Comparison of ENCODE assay signal across 2 cellular contexts in the genomic region with DNA sequence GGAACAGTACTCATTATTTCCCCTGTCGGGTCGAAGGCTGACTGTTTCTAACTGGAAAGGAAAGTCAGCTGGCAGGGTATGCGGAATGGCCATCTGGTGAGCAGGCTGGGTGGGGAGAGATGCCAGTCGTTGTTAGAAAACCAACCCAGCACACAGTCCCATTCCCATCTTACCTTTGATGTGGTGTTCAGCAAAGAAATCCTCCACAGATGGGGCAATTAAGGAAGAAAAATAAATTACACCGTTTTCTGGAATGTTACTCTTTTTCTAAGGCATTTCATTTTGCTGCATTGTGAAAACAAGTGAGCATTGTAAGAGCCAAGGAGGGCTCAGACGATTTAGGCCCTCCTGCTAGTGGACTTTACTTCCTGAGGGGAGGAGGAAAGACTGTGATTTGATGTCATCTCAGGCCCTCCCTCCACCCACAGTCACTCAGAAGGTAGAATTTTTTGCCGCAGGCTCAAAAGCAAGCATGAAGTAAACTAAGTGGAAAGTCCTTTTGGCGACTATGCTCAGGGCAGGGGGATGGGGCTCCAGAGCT.
A peak's percentile ranks its signal among the peaks of the same experiment; 100 is the strongest.
TF ChIP-seq lines count a peak whose summit lies in the region.

Gene SLC16A4 (minus strand): TSS at position 335 of the 541 bp plus-strand sequence. CDS start 1,703 bp downstream, outside the sequence.

TF ChIP-seq in IMR-90, 13 proteins besides CTCF, POLR2A, EP300 and RAD21:
- TF ChIP-seq CHD1 (IDR thresholded peaks at IDR 0.05; ENCODE audit: low read depth, low read length) (no peak), BHLHE40 (IDR thresholded peaks at IDR 0.05; ENCODE audit: low read depth, low read length) (no peak), NFE2L2 (IDR thresholded peaks at IDR 0.05; ENCODE audit: low read depth, low read length) (no peak), MXI1 (IDR thresholded peaks at IDR 0.05; ENCODE audit: borderline replicate concordance, low read depth, low read length) (no peak), MAZ (IDR thresholded peaks at IDR 0.05; ENCODE audit: borderline replicate concordance, low read depth, low read length) (no peak), MAFK (IDR thresholded peaks at IDR 0.05; ENCODE audit: low read depth, low read length) (no peak), USF2 (IDR thresholded peaks at IDR 0.05; ENCODE audit: low read depth, low read length) (no peak), FOS (IDR thresholded peaks at IDR 0.05; ENCODE audit: low read depth, low read length) (no peak), RFX5 (IDR thresholded peaks at IDR 0.05; ENCODE audit: low read depth, low read length) (no peak), SMC3 (IDR thresholded peaks at IDR 0.05; ENCODE audit: low read depth, low read length) (no peak), RCOR1 (IDR thresholded peaks at IDR 0.05; ENCODE audit: insufficient replicate concordance, low read length) (no peak), CEBPB (IDR thresholded peaks at IDR 0.05; ENCODE audit: low read depth, low read length) (no peak)
- TF ChIP-seq, protein P1, sequence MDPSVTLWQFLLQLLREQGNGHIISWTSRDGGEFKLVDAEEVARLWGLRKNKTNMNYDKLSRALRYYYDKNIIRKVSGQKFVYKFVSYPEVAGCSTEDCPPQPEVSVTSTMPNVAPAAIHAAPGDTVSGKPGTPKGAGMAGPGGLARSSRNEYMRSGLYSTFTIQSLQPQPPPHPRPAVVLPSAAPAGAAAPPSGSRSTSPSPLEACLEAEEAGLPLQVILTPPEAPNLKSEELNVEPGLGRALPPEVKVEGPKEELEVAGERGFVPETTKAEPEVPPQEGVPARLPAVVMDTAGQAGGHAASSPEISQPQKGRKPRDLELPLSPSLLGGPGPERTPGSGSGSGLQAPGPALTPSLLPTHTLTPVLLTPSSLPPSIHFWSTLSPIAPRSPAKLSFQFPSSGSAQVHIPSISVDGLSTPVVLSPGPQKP (IDR thresholded peaks at IDR 0.05; ENCODE audit: borderline replicate concordance, low read depth, low read length), result no peak
TF ChIP-seq in IMR-90: peak in this region for 0.

TF ChIP-seq in HepG2, 621 proteins besides CTCF, POLR2A, EP300 and RAD21:
- TF ChIP-seq, protein P2, sequence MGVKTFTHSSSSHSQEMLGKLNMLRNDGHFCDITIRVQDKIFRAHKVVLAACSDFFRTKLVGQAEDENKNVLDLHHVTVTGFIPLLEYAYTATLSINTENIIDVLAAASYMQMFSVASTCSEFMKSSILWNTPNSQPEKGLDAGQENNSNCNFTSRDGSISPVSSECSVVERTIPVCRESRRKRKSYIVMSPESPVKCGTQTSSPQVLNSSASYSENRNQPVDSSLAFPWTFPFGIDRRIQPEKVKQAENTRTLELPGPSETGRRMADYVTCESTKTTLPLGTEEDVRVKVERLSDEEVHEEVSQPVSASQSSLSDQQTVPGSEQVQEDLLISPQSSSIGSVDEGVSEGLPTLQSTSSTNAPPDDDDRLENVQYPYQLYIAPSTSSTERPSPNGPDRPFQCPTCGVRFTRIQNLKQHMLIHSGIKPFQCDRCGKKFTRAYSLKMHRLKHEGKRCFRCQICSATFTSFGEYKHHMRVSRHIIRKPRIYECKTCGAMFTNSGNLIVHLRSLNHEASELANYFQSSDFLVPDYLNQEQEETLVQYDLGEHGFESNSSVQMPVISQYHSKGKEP (CRISPR knock-in tag; IDR thresholded peaks at IDR 0.05), result no peak
- TF ChIP-seq PHF21A (CRISPR knock-in tag; IDR thresholded peaks at IDR 0.05) (peak; percentile 52; the same call in 1 of the 2 replicates), BCL6 (CRISPR knock-in tag; IDR thresholded peaks at IDR 0.05) (0 out of 2 replicates have a peak, but pooled peaks have one; percentile 8), HNF4A (CRISPR knock-in tag; IDR thresholded peaks at IDR 0.05) (peak; percentile 36; the same call in 1 of the 2 replicates), DMAP1 (CRISPR knock-in tag; IDR thresholded peaks at IDR 0.05) (no peak), ZSCAN5A (CRISPR knock-in tag; IDR thresholded peaks at IDR 0.05; ENCODE audit: borderline replicate concordance) (no peak), FOXA1 (IDR thresholded peaks at IDR 0.05) (no peak), FOXA1 (CRISPR knock-in tag; IDR thresholded peaks at IDR 0.05) (no peak), GFI1 (CRISPR knock-in tag; IDR thresholded peaks at IDR 0.05; ENCODE audit: borderline replicate concordance) (peak; percentile 97)
